In genomic region chr7:138945169-138945568, GRCh38 we compare ENCODE assay signal across 16 cellular contexts. TPM values are rescaled to one million over a fixed set of nuclear protein-coding genes. Genes with fewer than 3 reads are reported as not detected.
A peak's percentile ranks its signal among the peaks of the same experiment; 100 is the strongest.
DNase-seq lines count a peak whose midpoint lies in the region; ATAC-seq and TF ChIP-seq lines count a peak whose summit lies in the region.
"Had no signal": no experiment of that assay in that cellular context is flagged by ENCODE, and none has a peak within 500 bp of the region (broad histone marks: within the 10 kb centered on the region; RNA-seq: fewer than 3 reads in every experiment).

No MANE protein-coding gene starts in this region.

- peak; percentile 66 for DNase-seq in D341Med (ENCODE audit: low spot score)
- peak; percentile 52 for DNase-seq in DMS79 treated with DMSO at 0.1 percent for 48 hours (lab: John Stamatoyannopoulos, UW)
- peak; percentile 77 to 95 for DNase-seq in NCI-H524 (lab: John Stamatoyannopoulos, UW)
- DNase-seq in foreskin keratinocyte = no peak
- no peak for DNase-seq in iPS-NIHi11 (ENCODE audit: low spot score)
- no peak for DNase-seq in UCSD-AML1 (lab: John Stamatoyannopoulos, UW; ENCODE audit: unreplicated experiment)
- DNase-seq in activated naive CD4-positive, alpha-beta T cell treated with anti-CD3 and anti-CD28 coated beads, Interleukin-2, amount 50 U/mL, for 16 hours = no peak
- DNase-seq: ACHN; Calu3; CD4-positive, alpha-beta T cell; MV-4-11; OCI-M1; RPMI8226; SJCRH30; SW 1271 had no signal

- no peak for TF ChIP-seq CTCF in foreskin keratinocyte (conservative IDR thresholded peaks at IDR 0.05)

- no peaks in the 10 kb centered on the region for H3K27me3 ChIP-seq in foreskin keratinocyte
- H3K27me3 ChIP-seq: SJCRH30 had no signal

- no peaks in the 10 kb centered on the region for H3K4me1 ChIP-seq in foreskin keratinocyte
- H3K4me1 ChIP-seq: SJCRH30 had no signal

- peak; percentile 31 for ATAC-seq in foreskin keratinocyte
- ATAC-seq: HCT116 had no signal

- H3K27ac ChIP-seq in foreskin keratinocyte = no peak overlapping the region
- H3K27ac ChIP-seq: SJCRH30 had no signal

RNA-seq across cellular contexts. Expression of gene KIAA1549, which starts 36.0 kb away (rescaled TPM):
- total RNA-seq in foreskin keratinocyte = 4.9 and 5.1 TPM in 2 replicates
- 1.1 and 1.2 TPM in 2 replicates for polyA plus RNA-seq in foreskin keratinocyte
- total RNA-seq: CD4-positive, alpha-beta T cell had no signal

Comparison
In these comparisons a context has a peak if more than half of its experiments do, and no peak if none do; other contexts are left out.
1. DNase-seq: peak in D341Med (single experiment), DMS79 treated with DMSO at 0.1 percent for 48 hours (single experiment) and NCI-H524 (2 of 2); none in foreskin keratinocyte (0 of 2), iPS-NIHi11 (single experiment), UCSD-AML1 (single experiment) and activated naive CD4-positive, alpha-beta T cell treated with anti-CD3 and anti-CD28 coated beads, Interleukin-2, amount 50 U/mL, for 16 hours (single experiment).